In the genomic region with DNA sequence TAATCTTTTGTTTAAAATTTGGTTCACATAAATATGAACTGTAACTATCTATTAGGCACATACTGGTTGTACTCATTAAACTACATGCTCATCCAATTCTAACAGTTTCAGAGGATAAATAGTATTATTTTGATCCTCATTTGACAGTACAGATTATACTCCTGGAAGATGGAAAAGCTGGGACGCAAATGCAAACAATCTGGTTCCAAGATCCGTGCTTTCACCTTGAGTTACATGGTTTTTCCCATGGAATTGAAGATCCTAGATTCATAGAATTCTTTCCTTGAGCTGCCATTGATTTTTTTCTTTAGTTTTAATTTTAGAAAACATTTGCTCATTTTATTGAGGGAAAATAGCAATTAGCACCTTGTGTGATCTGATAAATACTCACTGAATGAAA, we compare ENCODE assay signal across 40 cellular contexts.
"Had no signal": no experiment of that assay in that cellular context is flagged by ENCODE, and none has a peak within 500 bp of the region (broad histone marks: within the 10 kb centered on the region; RNA-seq: fewer than 3 reads in every experiment).

No MANE protein-coding gene starts in this region.

- H3K36me3 ChIP-seq: adrenal gland, ascending aorta, brain microvascular endothelial cell, breast epithelium, cardiac muscle cell had no signal

- H3K4me3 ChIP-seq: adrenal gland, ascending aorta, body of pancreas, breast epithelium, cardiac muscle cell had no signal

- H3K4me1 ChIP-seq: adrenal gland, breast epithelium had no signal

- H3K4me1 Mint-ChIP-seq: activated naive CD4-positive, alpha-beta T cell treated with anti-CD3 and anti-CD28 coated beads, Interleukin-2, amount 10 ng/mL, durations not matched to agents 7 days and 5 days; activated naive CD4-positive, alpha-beta T cell treated with anti-CD3 and anti-CD28 coated beads, Interleukin-2, amount 50 U/mL, for 24 hours; activated naive CD8-positive, alpha-beta T cell treated with anti-CD3 and anti-CD28 coated beads, Interleukin-2, amount 10 ng/mL, durations not matched to agents 7 days and 5 days; activated naive CD8-positive, alpha-beta T cell treated with anti-CD3 and anti-CD28 coated beads, Interleukin-2, amount 50 U/mL, for 24 hours; activated T-helper 17 cell treated with anti-CD3 and anti-CD28 coated beads, Interleukin-2, amount 50 U/mL, for 72 hours; central memory CD8-positive, alpha-beta T cell had no signal

- H3K27ac ChIP-seq: adrenal gland, ascending aorta, body of pancreas, brain microvascular endothelial cell, breast epithelium, cardiac muscle cell had no signal

- FAIRE-seq: astrocyte, bronchial epithelial cell had no signal

- H3K9me3 ChIP-seq: adrenal gland, ascending aorta, body of pancreas, breast epithelium had no signal

- H3K9me3 Mint-ChIP-seq: activated naive CD4-positive, alpha-beta T cell treated with anti-CD3 and anti-CD28 coated beads for 36 hours; activated naive CD4-positive, alpha-beta T cell treated with anti-CD3 and anti-CD28 coated beads, Interleukin-2, amount 50 U/mL, for 24 hours; activated naive CD8-positive, alpha-beta T cell treated with anti-CD3 and anti-CD28 coated beads, Interleukin-2, amount 10 ng/mL, durations not matched to agents 7 days and 5 days; activated T-helper 1 cell treated with anti-CD3 and anti-CD28 coated beads, Interleukin-12 subunit alpha, Interleukin-12 subunit beta, Interleukin-2, Interleukin-4 antibody, amounts not matched to agents 30 ng/mL and 10 ng/mL and 1 ng/mL, durations not matched to agents 14 hours and 24 hours and 36 hours had no signal

- H3K36me3 Mint-ChIP-seq: activated naive CD4-positive, alpha-beta T cell treated with anti-CD3 and anti-CD28 coated beads, Interleukin-2, amount 10 ng/mL, durations not matched to agents 7 days and 5 days; activated naive CD4-positive, alpha-beta T cell treated with anti-CD3 and anti-CD28 coated beads, Interleukin-2, amount 50 U/mL, for 24 hours; activated naive CD4-positive, alpha-beta T cell treated with anti-CD3 and anti-CD28 coated beads, Interleukin-2, amount 50 U/mL, for 72 hours; activated naive CD8-positive, alpha-beta T cell; activated naive CD8-positive, alpha-beta T cell treated with anti-CD3 and anti-CD28 coated beads, Interleukin-2, amount 10 ng/mL, durations not matched to agents 7 days and 5 days; brain had no signal

- H3K4me3 Mint-ChIP-seq: activated naive CD4-positive, alpha-beta T cell treated with anti-CD3 and anti-CD28 coated beads for 36 hours; activated naive CD4-positive, alpha-beta T cell treated with anti-CD3 and anti-CD28 coated beads, Interleukin-2, amount 10 ng/mL, durations not matched to agents 7 days and 5 days; activated naive CD4-positive, alpha-beta T cell treated with anti-CD3 and anti-CD28 coated beads, Interleukin-2, amount 50 U/mL, for 24 hours; activated naive CD8-positive, alpha-beta T cell; activated naive CD8-positive, alpha-beta T cell treated with anti-CD3 and anti-CD28 coated beads, Interleukin-2, amount 10 ng/mL, durations not matched to agents 7 days and 5 days; activated naive CD8-positive, alpha-beta T cell treated with anti-CD3 and anti-CD28 coated beads, Interleukin-2, amount 50 U/mL, for 24 hours; activated T-cell treated with anti-CD3 and anti-CD28 coated beads, Interleukin-2, amount 50 U/mL, for 24 hours; activated T-cell treated with anti-CD3 and anti-CD28 coated beads, Interleukin-2, amount 50 U/mL, for 4 hours; activated T-cell treated with anti-CD3 and anti-CD28 coated beads, Interleukin-2, amount 50 U/mL, for 72 hours; activated T-helper 1 cell treated with anti-CD3 and anti-CD28 coated beads, Interleukin-12 subunit alpha, Interleukin-12 subunit beta, Interleukin-2, Interleukin-4 antibody, amounts not matched to agents 30 ng/mL and 10 ng/mL and 1 ng/mL, durations not matched to agents 14 hours and 24 hours and 36 hours; activated T-helper 17 cell treated with anti-CD3 and anti-CD28 coated beads, Interleukin-2, amount 50 U/mL, for 72 hours; brain; central memory CD8-positive, alpha-beta T cell had no signal

- DNase-seq: activated effector memory CD4-positive, alpha-beta T cell treated with anti-CD3 and anti-CD28 coated beads, Interleukin-2, amount 50 U/mL, for 16 hours; activated effector memory CD4-positive, alpha-beta T cell treated with Interleukin-2 at 50 U/mL for 16 hours; activated gamma-delta T cell; activated gamma-delta T cell treated with Interleukin-2 at 50 U/mL for 16 hours; activated naive CD4-positive, alpha-beta T cell; activated naive CD4-positive, alpha-beta T cell treated with anti-CD3 and anti-CD28 coated beads for 36 hours; activated naive CD4-positive, alpha-beta T cell treated with anti-CD3 and anti-CD28 coated beads, Interleukin-2, amount 10 ng/mL, durations not matched to agents 7 days and 5 days; activated naive CD4-positive, alpha-beta T cell treated with anti-CD3 and anti-CD28 coated beads, Interleukin-2, amount 50 U/mL, for 16 hours; activated naive CD4-positive, alpha-beta T cell treated with Interleukin-2 at 50 U/mL for 16 hours; activated naive CD8-positive, alpha-beta T cell treated with anti-CD3 and anti-CD28 coated beads, Interleukin-2, amount 10 ng/mL, durations not matched to agents 7 days and 5 days; activated naive CD8-positive, alpha-beta T cell treated with anti-CD3 and anti-CD28 coated beads, Interleukin-2, amount 50 U/mL, for 24 hours; activated T-cell treated with anti-CD3 and anti-CD28 coated beads for 4 hours; activated T-cell treated with anti-CD3 and anti-CD28 coated beads, Interleukin-2, amount 50 U/mL, for 1 hour; activated T-cell treated with anti-CD3 and anti-CD28 coated beads, Interleukin-2, amount 50 U/mL, for 24 hours; activated T-cell treated with anti-CD3 and anti-CD28 coated beads, Interleukin-2, amount 50 U/mL, for 4 hours; activated T-cell treated with anti-CD3 and anti-CD28 coated beads, Interleukin-2, amount 50 U/mL, for 48 hours; activated T-cell treated with anti-CD3 and anti-CD28 coated beads, Interleukin-2, amount 50 U/mL, for 72 hours; adrenal gland; amniotic stem cell; amygdala; anterior cingulate cortex; aorta; body of pancreas; brain microvascular endothelial cell; caudate nucleus; central memory CD4-positive, alpha-beta T cell; cerebellar nuclear complex had no signal

- H3K27me3 ChIP-seq: adrenal gland, ascending aorta, body of pancreas, brain microvascular endothelial cell, breast epithelium, cardiac muscle cell had no signal

- H3K27me3 Mint-ChIP-seq: activated naive CD4-positive, alpha-beta T cell treated with anti-CD3 and anti-CD28 coated beads, Interleukin-2, amount 10 ng/mL, durations not matched to agents 7 days and 5 days; activated naive CD4-positive, alpha-beta T cell treated with anti-CD3 and anti-CD28 coated beads, Interleukin-2, amount 50 U/mL, for 24 hours; activated naive CD8-positive, alpha-beta T cell; activated naive CD8-positive, alpha-beta T cell treated with anti-CD3 and anti-CD28 coated beads, Interleukin-2, amount 10 ng/mL, durations not matched to agents 7 days and 5 days; activated naive CD8-positive, alpha-beta T cell treated with anti-CD3 and anti-CD28 coated beads, Interleukin-2, amount 50 U/mL, for 24 hours; activated T-cell treated with anti-CD3 and anti-CD28 coated beads, Interleukin-2, amount 50 U/mL, for 24 hours; activated T-helper 17 cell treated with anti-CD3 and anti-CD28 coated beads, Interleukin-2, amount 50 U/mL, for 72 hours; brain; central memory CD8-positive, alpha-beta T cell had no signal

- H3K27ac Mint-ChIP-seq: activated naive CD4-positive, alpha-beta T cell treated with anti-CD3 and anti-CD28 coated beads for 36 hours; activated naive CD4-positive, alpha-beta T cell treated with anti-CD3 and anti-CD28 coated beads, Interleukin-2, amount 10 ng/mL, durations not matched to agents 7 days and 5 days; activated naive CD4-positive, alpha-beta T cell treated with anti-CD3 and anti-CD28 coated beads, Interleukin-2, amount 50 U/mL, for 24 hours; activated naive CD4-positive, alpha-beta T cell treated with anti-CD3 and anti-CD28 coated beads, Interleukin-2, amount 50 U/mL, for 72 hours; activated naive CD8-positive, alpha-beta T cell; activated naive CD8-positive, alpha-beta T cell treated with anti-CD3 and anti-CD28 coated beads, Interleukin-2, amount 10 ng/mL, durations not matched to agents 7 days and 5 days; activated naive CD8-positive, alpha-beta T cell treated with anti-CD3 and anti-CD28 coated beads, Interleukin-2, amount 50 U/mL, for 24 hours; activated T-cell treated with anti-CD3 and anti-CD28 coated beads, Interleukin-2, amount 50 U/mL, for 24 hours; activated T-cell treated with anti-CD3 and anti-CD28 coated beads, Interleukin-2, amount 50 U/mL, for 72 hours; activated T-helper 1 cell treated with anti-CD3 and anti-CD28 coated beads, Interleukin-12 subunit alpha, Interleukin-12 subunit beta, Interleukin-2, Interleukin-4 antibody, amounts not matched to agents 30 ng/mL and 10 ng/mL and 1 ng/mL, durations not matched to agents 14 hours and 24 hours and 36 hours; activated T-helper 17 cell treated with anti-CD3 and anti-CD28 coated beads, Interleukin-2, amount 50 U/mL, for 72 hours; activated T-helper 2 cell treated with anti-CD3 and anti-CD28 coated beads, Interferon-gamma antibody, Interleukin-2, Interleukin-4, amounts not matched to agents 10 μg/mL and 5 μg/mL and 100 μg/mL, durations not matched to agents 14 hours and 24 hours and 36 hours had no signal
